In the genomic region with DNA sequence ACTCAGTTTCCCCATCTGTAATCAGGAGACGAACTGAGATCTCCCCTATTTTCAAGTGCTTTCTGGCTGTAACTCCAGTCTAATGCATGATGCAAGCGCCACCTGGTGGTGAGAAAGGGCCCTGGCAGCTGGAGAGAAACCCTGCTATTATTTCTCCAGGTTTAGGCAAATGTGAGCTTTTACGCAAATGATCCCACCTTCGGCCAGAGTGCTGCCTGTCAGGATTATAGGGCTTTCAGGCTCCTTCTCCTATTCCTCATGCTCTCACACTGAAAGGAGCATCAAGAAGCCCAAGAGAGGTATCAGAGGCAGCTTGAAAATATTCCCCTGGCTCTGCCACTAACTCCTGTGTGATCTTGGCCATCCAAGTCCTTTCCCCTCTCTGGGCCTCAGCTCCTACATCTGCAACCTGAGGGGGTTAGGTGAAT, we compare ENCODE assay signal across 8 cellular contexts.
DNase-seq lines count a peak whose midpoint lies in the region; ATAC-seq and TF ChIP-seq lines count a peak whose summit lies in the region.

No MANE protein-coding gene starts in this region.

- DNase-seq in A673 (ENCODE audit: low spot score) (peak; percentile 68), GM13976 (ENCODE audit: low spot score) (peak; percentile 79), NCI-H460 (ENCODE audit: extremely low read depth, low read depth) (peak; percentile 52), dorsolateral prefrontal cortex (peak; percentile 70 to 91 (median 82)), lung microvascular endothelial cell (ENCODE audit: low read depth in 2 of 2) (peak; percentile 62 to 76)
- peak; percentile 55 to 57 for DNase-seq in activated CD4-positive, alpha-beta T cell treated with anti-CD3 and anti-CD28 coated beads, Interleukin-2, amount 50 U/mL, for 4 hours
- DNase-seq in stimulated activated CD8-positive, alpha-beta memory T cell treated with anti-CD3 and anti-CD28 coated beads, Interleukin-12 subunit alpha, Interleukin-12 subunit beta, amount 100 ng/mL, for 24 hours (ENCODE audit: extremely low read depth), result peak; percentile 25

- ATAC-seq in GM19397 (IDR thresholded peaks at IDR 0.05; ENCODE audit: unreplicated experiment), result no peak

- POLR2A ChIA-PET in A673 (lab: Charles Lee; ENCODE audit: low non-redundant PET), result no interaction called here

- TF ChIP-seq CTCF in A673 (conservative IDR thresholded peaks at IDR 0.05; ENCODE audit: low read depth, low read length), result peak; percentile 98
- peak; percentile 94 for TF ChIP-seq CTCF in GM13976 (IDR thresholded peaks at IDR 0.05; ENCODE audit: borderline replicate concordance, control extremely low read depth, extremely low read depth, insufficient read depth, missing control alignments)
- TF ChIP-seq CTCF in dorsolateral prefrontal cortex (IDR thresholded peaks at IDR 0.05 in 54 of 56, conservative IDR thresholded peaks at IDR 0.05 in 2 of 56; ENCODE audit: low read depth in 1 of 56, partially characterized antibody in 56 of 56), result peak; percentile 88 to 100 (median 99)

- BruUV-seq in A673 (replicated peaks; lab: Mats Ljungman, UMichigan), result no TSS peak

- CTCF ChIA-PET in A673 (lab: Charles Lee), result interaction anchor here (1.0 to 2.7 kb wide), 5 partner anchors 8 to 205 kb away, joined by 3 to 50 read pairs (median 5); no protein-coding TSS in a partner anchor

- no peaks in the 10 kb centered on the region for H3K9me3 ChIP-seq in A673 (ENCODE audit: low read depth, low read length, poor library complexity, severe bottlenecking)

- in situ Hi-C loops in GM13976 (cut with MboI; ENCODE audit: low sequenced_read_pairs, unreplicated experiment), result loop anchor here (10.0 kb wide), 1 partner anchor 280 kb away; no protein-coding TSS in a partner anchor

- no peak overlapping the region for H3K27ac ChIP-seq in A673 (ENCODE audit: low read depth, low read length, poor library complexity, severe bottlenecking)
- H3K27ac ChIP-seq in dorsolateral prefrontal cortex, result no peak overlapping the region

- H3K27me3 ChIP-seq in A673 (replicated peaks; ENCODE audit: insufficient read depth, low read depth, low read length, poor library complexity) (no peaks in the 10 kb centered on the region), dorsolateral prefrontal cortex (no peaks in the 10 kb centered on the region)

- no peaks in the 10 kb centered on the region for H3K4me1 ChIP-seq in A673 (ENCODE audit: insufficient read depth, low read length, poor library complexity, severe bottlenecking)

- no peak overlapping the region for H3K4me3 ChIP-seq in A673 (ENCODE audit: low read depth, low read length, poor library complexity, severe bottlenecking)
- no peak overlapping the region for H3K4me3 ChIP-seq in dorsolateral prefrontal cortex

- H3K36me3 ChIP-seq in A673 (ENCODE audit: insufficient read depth, low read length, poor library complexity, severe bottlenecking), result no peaks in the 10 kb centered on the region

- intact Hi-C loops in A673 (cut with micrococcal nuclease; ENCODE audit: unreplicated experiment) (loop anchor here (1.0 to 2.0 kb wide), 2 partner anchors 156 to 270 kb away; no protein-coding TSS in a partner anchor), dorsolateral prefrontal cortex (cut with DNase I) (loop anchor here (1.0 to 10.0 kb wide), 4 partner anchors 92 to 274 kb away; partner anchors contain the start of gene RASGRF1 (in 1 of the 2))

Comparison
In these comparisons a context has a peak if more than half of its experiments do, and no peak if none do; other contexts are left out.
1. DNase-seq: peak in every context shown above with its lines; median percentile 82 in dorsolateral prefrontal cortex; 79 in GM13976; 69 in lung microvascular endothelial cell; 68 in A673; 56 in activated CD4-positive, alpha-beta T cell treated with anti-CD3 and anti-CD28 coated beads, Interleukin-2, amount 50 U/mL, for 4 hours; 52 in NCI-H460; 25 in stimulated activated CD8-positive, alpha-beta memory T cell treated with anti-CD3 and anti-CD28 coated beads, Interleukin-12 subunit alpha, Interleukin-12 subunit beta, amount 100 ng/mL, for 24 hours.